Comparison of ENCODE assay signal across 1 cellular context in genomic region chr5:22887566-22887965, GRCh38.
TF ChIP-seq lines count a peak whose summit lies in the region.

No MANE protein-coding gene starts in this region.

TF ChIP-seq in GM23338, 12 proteins besides CTCF, POLR2A, EP300 and RAD21 (continued from another document):
- no peak for TF ChIP-seq NANOG (IDR thresholded peaks at IDR 0.05; ENCODE audit: borderline replicate concordance)
- TF ChIP-seq EZH2phosphoT487 (IDR thresholded peaks at IDR 0.05; ENCODE audit: unreplicated experiment) = no peak
- no peak for TF ChIP-seq STAT1 (IDR thresholded peaks at IDR 0.05; ENCODE audit: unreplicated experiment)
- TF ChIP-seq ZNF114 (CRISPR knock-in tag; IDR thresholded peaks at IDR 0.05) = no peak
- no peak for TF ChIP-seq EZH2 (IDR thresholded peaks at IDR 0.05; ENCODE audit: low read depth, unreplicated experiment)
- TF ChIP-seq POLR2AphosphoS5 (IDR thresholded peaks at IDR 0.05; ENCODE audit: low read depth) = no peak
TF ChIP-seq in GM23338: peak in this region for 0.
